1 cellular context compared by ENCODE assay signal in genomic region chr6:30116724-30117123, GRCh38.
TF ChIP-seq lines count a peak whose summit lies in the region.

No MANE protein-coding gene starts in this region.

TF ChIP-seq in GM23338, 12 proteins besides CTCF, POLR2A, EP300 and RAD21 (continued from another document):
- no peak for TF ChIP-seq ETS1 (IDR thresholded peaks at IDR 0.05)
- no peak for TF ChIP-seq STAT1 (IDR thresholded peaks at IDR 0.05; ENCODE audit: unreplicated experiment)
- TF ChIP-seq CREB1 (CRISPR knock-in tag; IDR thresholded peaks at IDR 0.05; ENCODE audit: low read depth): no peak
- TF ChIP-seq EZH2phosphoT487 (IDR thresholded peaks at IDR 0.05; ENCODE audit: unreplicated experiment): no peak
- TF ChIP-seq JUNB (IDR thresholded peaks at IDR 0.05; ENCODE audit: unreplicated experiment): no peak
- no peak for TF ChIP-seq POLR2AphosphoS5 (IDR thresholded peaks at IDR 0.05; ENCODE audit: low read depth)
- no peak for TF ChIP-seq ZNF462 (CRISPR knock-in tag; IDR thresholded peaks at IDR 0.05)
